ENCODE assay signal across 16 cellular contexts in genomic region chr12:49609059-49609874, GRCh38. TPM values are rescaled to one million over a fixed set of nuclear protein-coding genes. Genes with fewer than 3 reads are reported as not detected.
DNase-seq lines count a peak whose midpoint lies in the region; ATAC-seq and TF ChIP-seq lines count a peak whose summit lies in the region.
"Had no signal": no experiment of that assay in that cellular context is flagged by ENCODE, and none has a peak within 500 bp of the region (broad histone marks: within the 10 kb centered on the region; RNA-seq: fewer than 3 reads in every experiment).

No MANE protein-coding gene starts in this region.

- no peak overlapping the region for H3K9ac ChIP-seq in KMS-11
- no peak overlapping the region for H3K9ac ChIP-seq in neural progenitor cell

- H3K27ac Mint-ChIP-seq in Caco-2 (ENCODE audit: unreplicated experiment): peak overlapping the region; percentile 36
- H3K27ac Mint-ChIP-seq in neural progenitor cell: peak overlapping the region; percentile 51
- H3K27ac Mint-ChIP-seq: CD14-positive monocyte had no signal

- H3K27me3 ChIP-seq in Caco-2 (replicated peaks; ENCODE audit: control insufficient read depth, insufficient read depth, low read length): no peaks in the 10 kb centered on the region
- H3K27me3 ChIP-seq in KMS-11 (ENCODE audit: insufficient read depth, low read depth): no peaks in the 10 kb centered on the region
- H3K27me3 ChIP-seq in neural progenitor cell: no peaks in the 10 kb centered on the region
- H3K27me3 ChIP-seq: MG63, Peyer's patch had no signal

- no peak overlapping the region for H3K27ac ChIP-seq in KMS-11
- H3K27ac ChIP-seq in neural progenitor cell: no peak overlapping the region
- H3K27ac ChIP-seq: Peyer's patch had no signal

- ATAC-seq in HG03565 (IDR thresholded peaks at IDR 0.05; ENCODE audit: unreplicated experiment): no peak
- ATAC-seq in HG03571 (IDR thresholded peaks at IDR 0.05; ENCODE audit: unreplicated experiment): no peak
- ATAC-seq: SK-N-SH treated with all-trans-retinoic acid at 6 μM for 48 hours had no signal

- no peak for DNase-seq in Caco-2
- DNase-seq in islet precursor cell: peak; percentile 51
- DNase-seq in neural progenitor cell (ENCODE audit: low spot score): no peak
- DNase-seq in NK-92 (lab: John Stamatoyannopoulos, UW; ENCODE audit: unreplicated experiment): no peak
- no peak for DNase-seq in NCI-H1105 (lab: John Stamatoyannopoulos, UW)
- DNase-seq: MG63, NCI-H1092, NCI-H1694, NCI-H510A treated with DMSO at 0.1 percent for 48 hours, Peyer's patch, SHP77 had no signal

- H3K4me1 Mint-ChIP-seq in Caco-2 (ENCODE audit: low read depth, unreplicated experiment): peaks cover 14% of the 10 kb centered on the region
- H3K4me1 Mint-ChIP-seq in neural progenitor cell: no peaks in the 10 kb centered on the region

- no peak overlapping the region for H3K4me3 ChIP-seq in Caco-2 (ENCODE audit: low read depth, low read length)
- no peak overlapping the region for H3K4me3 ChIP-seq in KMS-11 (IDR thresholded peaks at IDR 0.05; ENCODE audit: insufficient read depth, low read depth, low read length)
- H3K4me3 ChIP-seq in neural progenitor cell: no peak overlapping the region
- H3K4me3 ChIP-seq: MG63, Peyer's patch had no signal

- H2AFZ ChIP-seq in KMS-11 (ENCODE audit: low read depth): no peak overlapping the region
- H2AFZ ChIP-seq in neural progenitor cell (replicated peaks): no peak overlapping the region

- H3K9me3 ChIP-seq in Caco-2: peaks cover 17% of the 10 kb centered on the region
- H3K9me3 ChIP-seq in neural progenitor cell (ENCODE audit: low read depth): no peaks in the 10 kb centered on the region
- H3K9me3 ChIP-seq: MG63, Peyer's patch had no signal

- H3K4me1 ChIP-seq in Caco-2: peaks cover 24% of the 10 kb centered on the region
- no peaks in the 10 kb centered on the region for H3K4me1 ChIP-seq in KMS-11 (ENCODE audit: low read depth, poor library complexity, severe bottlenecking)
- no peaks in the 10 kb centered on the region for H3K4me1 ChIP-seq in neural progenitor cell
- H3K4me1 ChIP-seq: Peyer's patch had no signal

- intact Hi-C loops in Caco-2 (cut with micrococcal nuclease; ENCODE audit: unreplicated experiment): no loop called here

- CTCF ChIA-PET in Caco-2 (lab: Charles Lee): interaction anchor here (0.5 to 0.7 kb wide), 3 partner anchors 25 to 251 kb away, joined by 3 to 5 read pairs (median 3); no protein-coding TSS in a partner anchor

- H3K79me2 ChIP-seq in KMS-11 (ENCODE audit: insufficient read depth, low read depth) (no peaks in the 10 kb centered on the region), neural progenitor cell (ENCODE audit: low read depth) (no peaks in the 10 kb centered on the region)

- no peak for TF ChIP-seq CTCF in Caco-2 (IDR thresholded peaks at IDR 0.05; ENCODE audit: insufficient read depth in 1 of 2, low read depth in 1 of 2, low read length in 1 of 2, severe bottlenecking in 1 of 2, unreplicated experiment in 1 of 2)
- peak; percentile 32; the same call in 1 of the 2 replicates for TF ChIP-seq CTCF in KMS-11 (conservative IDR thresholded peaks at IDR 0.05; ENCODE audit: low read depth, low read length)
- TF ChIP-seq CTCF in neural progenitor cell (IDR thresholded peaks at IDR 0.05): no peak

- H4K20me1 ChIP-seq in KMS-11 (ENCODE audit: insufficient read depth): no peaks in the 10 kb centered on the region
- no peaks in the 10 kb centered on the region for H4K20me1 ChIP-seq in neural progenitor cell (ENCODE audit: low read depth)

- POLR2A ChIA-PET in Caco-2 (lab: Charles Lee): interaction anchor here (0.5 kb wide), 1 partner anchor 155 kb away, joined by 4 read pairs; no protein-coding TSS in a partner anchor

- no peak overlapping the region for H3K4me2 ChIP-seq in KMS-11
- no peak overlapping the region for H3K4me2 ChIP-seq in neural progenitor cell

- H3K9me3 Mint-ChIP-seq in Caco-2 (ENCODE audit: unreplicated experiment) (no peaks in the 10 kb centered on the region), neural progenitor cell (peaks cover 21% of the 10 kb centered on the region)

- H3K36me3 Mint-ChIP-seq in Caco-2 (ENCODE audit: insufficient read depth, unreplicated experiment) (peaks cover 14% of the 10 kb centered on the region), neural progenitor cell (peaks cover 7% of the 10 kb centered on the region)
- H3K36me3 Mint-ChIP-seq: CD14-positive monocyte had no signal

- no TSS peak for BruUV-seq in Caco-2 (replicated peaks; lab: Mats Ljungman, UMichigan)

- no peaks in the 10 kb centered on the region for H3K36me3 ChIP-seq in Caco-2 (ENCODE audit: control insufficient read depth, insufficient read depth, low read length)
- H3K36me3 ChIP-seq in KMS-11 (ENCODE audit: insufficient read depth): no peaks in the 10 kb centered on the region
- no peaks in the 10 kb centered on the region for H3K36me3 ChIP-seq in neural progenitor cell
- H3K36me3 ChIP-seq: MG63, Peyer's patch had no signal

- H3K4me3 Mint-ChIP-seq in Caco-2 (ENCODE audit: unreplicated experiment): no peak overlapping the region
- no peak overlapping the region for H3K4me3 Mint-ChIP-seq in neural progenitor cell
- H3K4me3 Mint-ChIP-seq: CD14-positive monocyte had no signal

- H3K27me3 Mint-ChIP-seq in Caco-2 (ENCODE audit: insufficient read depth, unreplicated experiment) (no peaks in the 10 kb centered on the region), neural progenitor cell (ENCODE audit: insufficient read depth, low read depth) (peaks cover 6% of the 10 kb centered on the region)

- H3F3A ChIP-seq in neural progenitor cell (ENCODE audit: low read depth): peaks cover 7% of the 10 kb centered on the region

RNA-seq across cellular contexts. Expression of gene FAM186B, which starts 3.8 kb away (rescaled TPM):
- total RNA-seq in Caco-2 (2022): 1.4 and 2.2 TPM in 2 replicates
- 0.25 TPM in 1 of 2 replicates, not detected in the other for total RNA-seq in neural progenitor cell (ENCODE audit: low replicate concordance)

RNA-seq across cellular contexts. Expression of gene PRPF40B, which starts 14.1 kb away (rescaled TPM):
- total RNA-seq in Caco-2 (2022) (33.3 and 33.4 TPM in 2 replicates), neural progenitor cell (ENCODE audit: low replicate concordance) (18.1 and 30.5 TPM in 2 replicates)

RNA-seq across cellular contexts. Expression of gene MCRS1, which starts 41.3 kb away (rescaled TPM):
- total RNA-seq in Caco-2 (2022) (115 and 122 TPM in 2 replicates), neural progenitor cell (ENCODE audit: low replicate concordance) (62.4 and 91.5 TPM in 2 replicates)
